In the genomic region with DNA sequence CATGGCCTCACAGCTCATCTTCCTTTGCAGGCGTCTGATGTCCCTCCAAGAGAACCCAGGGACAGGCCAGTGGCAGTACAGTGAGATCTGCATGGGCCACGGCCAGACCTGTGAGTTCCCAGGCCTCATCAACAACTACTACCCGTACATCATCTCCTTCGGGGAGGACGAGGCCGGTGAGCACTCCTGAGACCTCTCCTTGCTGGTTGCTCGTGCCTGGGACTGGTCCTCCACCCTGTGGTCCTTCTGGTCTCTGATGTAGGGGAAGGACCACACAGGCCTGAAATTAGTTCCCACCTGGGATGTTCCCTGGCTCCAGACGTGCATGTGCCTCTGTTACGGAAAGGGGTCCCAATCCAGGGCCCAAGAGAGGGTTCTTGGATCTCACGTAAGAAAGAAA, we compare ENCODE assay signal across 17 cellular contexts. TPM values are rescaled to one million over a fixed set of nuclear protein-coding genes. Genes with fewer than 3 reads are reported as not detected.
"Had no signal": no experiment of that assay in that cellular context is flagged by ENCODE, and none has a peak within 500 bp of the region (broad histone marks: within the 10 kb centered on the region; RNA-seq: fewer than 3 reads in every experiment).

No MANE protein-coding gene starts in this region.

- H3K36me3 ChIP-seq: neutrophil, right atrium auricular region had no signal

- H3K9me3 Mint-ChIP-seq: natural killer cell; stimulated activated effector memory CD8-positive, alpha-beta T cell treated with anti-CD3 and anti-CD28 coated beads, Interleukin-12 subunit alpha, Interleukin-12 subunit beta, amount 100 ng/mL, for 72 hours had no signal

- H3K4me1 Mint-ChIP-seq: natural killer cell had no signal

- DNase-seq: central memory CD4-positive, alpha-beta T cell; cortex of kidney; dorsolateral prefrontal cortex; effector CD8-positive, alpha-beta T cell; hypothalamus; mammary epithelial cell; natural killer cell; stimulated activated CD4-positive, alpha-beta T cell treated with anti-CD3 and anti-CD28 coated beads, Interleukin-4, amount 100 ng/mL, for 1 hour; stimulated activated CD8-positive, alpha-beta memory T cell treated with anti-CD3 and anti-CD28 coated beads, Interleukin-4, amount 100 ng/mL, for 48 hours; stimulated activated naive CD8-positive, alpha-beta T cell treated with anti-CD3 and anti-CD28 coated beads, Interleukin-15, Interleukin-2, amounts not matched to agents 100 U/mL and 50 U/mL, for 24 hours; tibial artery had no signal

- H3K4me3 Mint-ChIP-seq: natural killer cell; stimulated activated effector memory CD8-positive, alpha-beta T cell treated with anti-CD3 and anti-CD28 coated beads, Interleukin-12 subunit alpha, Interleukin-12 subunit beta, amount 100 ng/mL, for 72 hours had no signal

- H3K27ac Mint-ChIP-seq: natural killer cell; stimulated activated effector memory CD8-positive, alpha-beta T cell treated with anti-CD3 and anti-CD28 coated beads, Interleukin-12 subunit alpha, Interleukin-12 subunit beta, amount 100 ng/mL, for 72 hours had no signal

- H3K9me3 ChIP-seq: heart left ventricle, neutrophil, right atrium auricular region, tibial artery had no signal

- H3K36me3 Mint-ChIP-seq: natural killer cell; stimulated activated effector memory CD8-positive, alpha-beta T cell treated with anti-CD3 and anti-CD28 coated beads, Interleukin-12 subunit alpha, Interleukin-12 subunit beta, amount 100 ng/mL, for 72 hours had no signal

- ATAC-seq: esophagus mucosa; heart left ventricle; left lobe of liver; natural killer cell; stimulated activated effector memory CD8-positive, alpha-beta T cell treated with anti-CD3 and anti-CD28 coated beads, Interleukin-12 subunit alpha, Interleukin-12 subunit beta, amount 100 ng/mL, for 72 hours; stimulated activated naive CD8-positive, alpha-beta T cell treated with anti-CD3 and anti-CD28 coated beads, Interleukin-15, Interleukin-2, amounts not matched to agents 100 U/mL and 50 U/mL, for 24 hours had no signal

- H3K27ac ChIP-seq: heart left ventricle, neutrophil, right atrium auricular region, tibial artery had no signal

- H3K4me3 ChIP-seq: dorsolateral prefrontal cortex, heart left ventricle, right atrium auricular region, tibial artery had no signal

- H3K27me3 ChIP-seq: dorsolateral prefrontal cortex had no signal

RNA-seq across cellular contexts. Expression of a gene that starts 17.9 kb away (rescaled TPM):
- total RNA-seq: natural killer cell had no signal

RNA-seq across cellular contexts. Expression of a gene that starts 21.3 kb away (rescaled TPM):
- total RNA-seq: esophagus mucosa, mammary epithelial cell had no signal
- polyA plus RNA-seq: mammary epithelial cell had no signal
